ENCODE assay signal across 16 cellular contexts in the genomic region with DNA sequence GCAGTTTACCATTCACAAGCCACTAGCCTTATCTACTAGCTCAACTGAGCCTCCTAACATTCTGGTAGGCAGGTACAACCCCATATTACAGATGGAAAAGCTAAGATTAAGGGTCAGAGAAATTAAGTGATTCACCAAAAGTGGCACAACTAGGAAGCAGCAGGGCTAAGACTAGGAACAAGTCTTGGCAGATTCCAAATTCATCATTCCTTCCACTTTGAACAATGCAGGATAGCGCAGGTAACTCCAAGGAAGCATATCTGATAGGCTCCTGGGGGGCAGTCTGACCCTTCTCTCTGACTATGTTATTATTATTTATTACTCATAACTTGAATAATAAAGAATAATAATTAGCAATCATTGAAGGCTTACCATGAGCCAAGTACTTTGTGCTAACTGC. TPM values are rescaled to one million over a fixed set of nuclear protein-coding genes. Genes with fewer than 3 reads are reported as not detected.
DNase-seq lines count a peak whose midpoint lies in the region; ATAC-seq and TF ChIP-seq lines count a peak whose summit lies in the region.
"Had no signal": no experiment of that assay in that cellular context is flagged by ENCODE, and none has a peak within 500 bp of the region (broad histone marks: within the 10 kb centered on the region; RNA-seq: fewer than 3 reads in every experiment).

No MANE protein-coding gene starts in this region.

- WGBS in mammary epithelial cell (ENCODE audit: low coverage, missing lambda C conversion rate): 10% methylated on average over 1 of the region's 1 CpG

- BruUV-seq in mammary epithelial cell (replicated peaks; lab: Mats Ljungman, UMichigan): no TSS peak

- TF ChIP-seq CTCF in AG04450 (IDR thresholded peaks at IDR 0.05; ENCODE audit: low read depth, low read length): no peak
- TF ChIP-seq CTCF in mammary epithelial cell (conservative IDR thresholded peaks at IDR 0.05 in 1 of 2, IDR thresholded peaks at IDR 0.05 in 1 of 2; ENCODE audit: extremely low read depth in 1 of 2, insufficient read depth in 1 of 2, low read depth in 1 of 2, low read length in 2 of 2): no peak

- H3K36me3 Mint-ChIP-seq in activated CD4-positive, alpha-beta T cell treated with anti-CD3 and anti-CD28 coated beads, Interleukin-2, amount 10 ng/mL, durations not matched to agents 7 days and 5 days (ENCODE audit: low read depth): peaks cover 65% of the 10 kb centered on the region
- peaks cover 74% of the 10 kb centered on the region for H3K36me3 Mint-ChIP-seq in activated CD4-positive, alpha-beta T cell treated with anti-CD3 and anti-CD28 coated beads, Interleukin-2, amount 10 ng/mL, durations not matched to agents 24 days and 14 days (ENCODE audit: low read depth)

- H3K27ac Mint-ChIP-seq in activated CD4-positive, alpha-beta T cell treated with anti-CD3 and anti-CD28 coated beads, Interleukin-2, amount 10 ng/mL, durations not matched to agents 7 days and 5 days: peak overlapping the region; percentile 7
- H3K27ac Mint-ChIP-seq in activated CD4-positive, alpha-beta T cell treated with anti-CD3 and anti-CD28 coated beads, Interleukin-2, amount 10 ng/mL, durations not matched to agents 24 days and 14 days: no peak overlapping the region

- ATAC-seq in left lobe of liver (no peak), HG02763 (IDR thresholded peaks at IDR 0.05; ENCODE audit: unreplicated experiment) (no peak)

- no peak overlapping the region for H2AFZ ChIP-seq in mammary epithelial cell (ENCODE audit: low read depth, low read length)

- H3K27me3 ChIP-seq in AG04450 (ENCODE audit: control insufficient read depth, insufficient read depth, low read length) (no peaks in the 10 kb centered on the region), mammary epithelial cell (ENCODE audit: insufficient read depth, low read length) (no peaks in the 10 kb centered on the region), rectal smooth muscle tissue (ENCODE audit: control insufficient read depth, insufficient read depth, low read length) (no peaks in the 10 kb centered on the region)

- no peaks in the 10 kb centered on the region for H3K27me3 Mint-ChIP-seq in activated CD4-positive, alpha-beta T cell treated with anti-CD3 and anti-CD28 coated beads, Interleukin-2, amount 10 ng/mL, durations not matched to agents 7 days and 5 days
- H3K27me3 Mint-ChIP-seq in activated CD4-positive, alpha-beta T cell treated with anti-CD3 and anti-CD28 coated beads, Interleukin-2, amount 10 ng/mL, durations not matched to agents 24 days and 14 days: no peaks in the 10 kb centered on the region

- intact Hi-C loops in activated CD4-positive, alpha-beta T cell treated with anti-CD3 and anti-CD28 coated beads, Interleukin-2, amount 10 ng/mL, durations not matched to agents 24 days and 14 days (cut with micrococcal nuclease): no loop called here
- intact Hi-C loops in mammary epithelial cell (cut with micrococcal nuclease): no loop called here

- H3K27ac ChIP-seq in AG04450 (ENCODE audit: low read depth, low read length): peak overlapping the region; percentile 21
- H3K27ac ChIP-seq in mammary epithelial cell (ENCODE audit: insufficient read depth, low read depth, low read length): peak overlapping the region; percentile 35
- peak overlapping the region; percentile 71 for H3K27ac ChIP-seq in rectal smooth muscle tissue (ENCODE audit: low read depth, low read length)
- H3K27ac ChIP-seq: C4-2B had no signal

- H3K9me3 Mint-ChIP-seq in activated CD4-positive, alpha-beta T cell treated with anti-CD3 and anti-CD28 coated beads, Interleukin-2, amount 10 ng/mL, durations not matched to agents 7 days and 5 days: no peaks in the 10 kb centered on the region
- H3K9me3 Mint-ChIP-seq in activated CD4-positive, alpha-beta T cell treated with anti-CD3 and anti-CD28 coated beads, Interleukin-2, amount 10 ng/mL, durations not matched to agents 24 days and 14 days: no peaks in the 10 kb centered on the region

- H3K9ac ChIP-seq in mammary epithelial cell (ENCODE audit: insufficient read depth, low read length) (no peak overlapping the region), rectal smooth muscle tissue (ENCODE audit: low read length) (no peak overlapping the region)

- H4K20me1 ChIP-seq in mammary epithelial cell (ENCODE audit: insufficient read depth, low read length): peaks cover 4% of the 10 kb centered on the region

- in situ Hi-C loops in mammary epithelial cell (cut with MboI; ENCODE audit: low sequenced_read_pairs in 2 of 2): no loop called here

- H3K9me3 ChIP-seq in AG04450 (ENCODE audit: control insufficient read depth, insufficient read depth, low read length) (no peaks in the 10 kb centered on the region), mammary epithelial cell (replicated peaks; ENCODE audit: insufficient read depth, low read length) (no peaks in the 10 kb centered on the region)

- DNase-seq in activated CD4-positive, alpha-beta T cell treated with anti-CD3 and anti-CD28 coated beads, Interleukin-2, amount 10 ng/mL, durations not matched to agents 7 days and 5 days: no peak
- DNase-seq in activated CD4-positive, alpha-beta T cell treated with anti-CD3 and anti-CD28 coated beads, Interleukin-2, amount 10 ng/mL, durations not matched to agents 24 days and 14 days: no peak
- DNase-seq in AG04450 (ENCODE audit: low read depth, low spot score): no peak
- DNase-seq in mammary epithelial cell: peak; percentile 58
- DNase-seq in DMS79 treated with DMSO at 0.1 percent for 48 hours (lab: John Stamatoyannopoulos, UW): no peak
- no peak for DNase-seq in left lobe of liver (ENCODE audit: low spot score)
- DNase-seq: 8988T, EL, KBM-7, NCI-H1092, NCI-H2107, NCI-H345, NCI-H526 treated with DMSO at 0.1 percent for 48 hours had no signal

- dilution Hi-C loops in mammary epithelial cell (cut with HindIII; ENCODE audit: low sequenced_read_pairs): no loop called here

- H3K4me1 ChIP-seq in mammary epithelial cell (ENCODE audit: insufficient read depth, low read length): peaks cover 57% of the 10 kb centered on the region
- peaks cover 37% of the 10 kb centered on the region for H3K4me1 ChIP-seq in rectal smooth muscle tissue (ENCODE audit: control insufficient read depth, insufficient read depth, low read length)

- H3K4me2 ChIP-seq in mammary epithelial cell (ENCODE audit: insufficient read depth, low read depth, low read length): peak overlapping the region; percentile 16

- POLR2A ChIA-PET in activated CD4-positive, alpha-beta T cell treated with anti-CD3 and anti-CD28 coated beads, Interleukin-2, amount 10 ng/mL, durations not matched to agents 7 days and 5 days (lab: Charles Lee): no interaction called here
- POLR2A ChIA-PET in AG04450 (lab: Yijun Ruan, JAX): interaction anchor here (0.6 to 2.5 kb wide), 2 partner anchors 8 kb away, joined by 3 to 11 read pairs; partner anchors contain the start of gene HBEGF

- H3K4me1 Mint-ChIP-seq in activated CD4-positive, alpha-beta T cell treated with anti-CD3 and anti-CD28 coated beads, Interleukin-2, amount 10 ng/mL, durations not matched to agents 7 days and 5 days: peaks cover 60% of the 10 kb centered on the region
- H3K4me1 Mint-ChIP-seq in activated CD4-positive, alpha-beta T cell treated with anti-CD3 and anti-CD28 coated beads, Interleukin-2, amount 10 ng/mL, durations not matched to agents 24 days and 14 days: peaks cover 49% of the 10 kb centered on the region

- H3K36me3 ChIP-seq in mammary epithelial cell (ENCODE audit: insufficient read depth, low read length): peaks cover 51% of the 10 kb centered on the region
- H3K36me3 ChIP-seq in rectal smooth muscle tissue (ENCODE audit: control insufficient read depth, insufficient read depth, low read length): peaks cover 11% of the 10 kb centered on the region

- no peak overlapping the region for H3K4me3 Mint-ChIP-seq in activated CD4-positive, alpha-beta T cell treated with anti-CD3 and anti-CD28 coated beads, Interleukin-2, amount 10 ng/mL, durations not matched to agents 7 days and 5 days
- no peak overlapping the region for H3K4me3 Mint-ChIP-seq in activated CD4-positive, alpha-beta T cell treated with anti-CD3 and anti-CD28 coated beads, Interleukin-2, amount 10 ng/mL, durations not matched to agents 24 days and 14 days

- peaks cover 64% of the 10 kb centered on the region for H3K79me2 ChIP-seq in mammary epithelial cell (ENCODE audit: insufficient read depth, low read length)

- H3K4me3 ChIP-seq in AG04450 (ENCODE audit: low read depth, low read length): no peak overlapping the region
- no peak overlapping the region for H3K4me3 ChIP-seq in mammary epithelial cell (replicated peaks in 1 of 3; ENCODE audit: insufficient read depth in 1 of 3, low read depth in 2 of 3, low read length in 3 of 3)
- no peak overlapping the region for H3K4me3 ChIP-seq in rectal smooth muscle tissue (ENCODE audit: low read length)

- CTCF ChIA-PET in activated CD4-positive, alpha-beta T cell treated with anti-CD3 and anti-CD28 coated beads, Interleukin-2, amount 10 ng/mL, durations not matched to agents 7 days and 5 days (lab: Charles Lee): interaction anchor here (0.9 to 3.8 kb wide), 4 partner anchors 9 to 18 kb away, joined by 3 to 21 read pairs (median 10); partner anchors contain the start of gene HBEGF
- CTCF ChIA-PET in AG04450 (lab: Charles Lee): interaction anchor here (2.6 to 4.4 kb wide), 4 partner anchors 9 to 98 kb away, joined by 9 to 34 read pairs (median 15); partner anchors contain the start of gene HBEGF
- CTCF ChIA-PET in mammary epithelial cell (lab: Charles Lee; ENCODE audit: low non-redundant PET): no interaction called here

RNA-seq across cellular contexts. Expression of gene HBEGF, which starts 8.5 kb away (rescaled TPM):
- total RNA-seq in activated CD4-positive, alpha-beta T cell treated with anti-CD3 and anti-CD28 coated beads, Interleukin-2, amount 10 ng/mL, durations not matched to agents 7 days and 5 days: 10 to 100 TPM; 13.7 to 15.4 TPM
- total RNA-seq in activated CD4-positive, alpha-beta T cell treated with anti-CD3 and anti-CD28 coated beads, Interleukin-2, amount 10 ng/mL, durations not matched to agents 24 days and 14 days: 21.9 and 22.5 TPM in 2 replicates
- polyA plus RNA-seq in AG04450 (2011; rRNA removed) (6.6 and 7.0 TPM in 2 replicates), mammary epithelial cell (31.9 TPM)
- 2.2 and 3.3 TPM in 2 replicates for polyA minus RNA-seq in AG04450 (2011; rRNA and poly(A)+ RNA removed)
- total RNA-seq in mammary epithelial cell (100 to 1,000 TPM in 1 of 2 donors, 10 to 100 TPM in 1; 32.5 to 116 TPM), left lobe of liver (0.70 TPM)
- polyA minus RNA-seq in mammary epithelial cell: 38.5 TPM

RNA-seq across cellular contexts. Expression of gene SLC4A9, which starts 22.1 kb away (rescaled TPM):
- under 1 TPM; 0.35 to 0.44 TPM for total RNA-seq in activated CD4-positive, alpha-beta T cell treated with anti-CD3 and anti-CD28 coated beads, Interleukin-2, amount 10 ng/mL, durations not matched to agents 7 days and 5 days
- not detected in 2 replicates for total RNA-seq in activated CD4-positive, alpha-beta T cell treated with anti-CD3 and anti-CD28 coated beads, Interleukin-2, amount 10 ng/mL, durations not matched to agents 24 days and 14 days
- polyA plus RNA-seq in AG04450 (2011; rRNA removed) (not detected in 2 replicates), mammary epithelial cell (0.07 TPM)
- polyA minus RNA-seq in AG04450 (2011; rRNA and poly(A)+ RNA removed): not detected in 2 replicates
- total RNA-seq in mammary epithelial cell (under 1 TPM; under 0.01 to 0.54 TPM), left lobe of liver (0.10 TPM)
- not detected for polyA minus RNA-seq in mammary epithelial cell

RNA-seq across cellular contexts. Expression of gene PFDN1, which starts 35.0 kb away (rescaled TPM):
- total RNA-seq in activated CD4-positive, alpha-beta T cell treated with anti-CD3 and anti-CD28 coated beads, Interleukin-2, amount 10 ng/mL, durations not matched to agents 7 days and 5 days: 10 to 100 TPM; 60.8 to 70.5 TPM
- 51.5 and 57.9 TPM in 2 replicates for total RNA-seq in activated CD4-positive, alpha-beta T cell treated with anti-CD3 and anti-CD28 coated beads, Interleukin-2, amount 10 ng/mL, durations not matched to agents 24 days and 14 days
- 112 TPM in 2 replicates for polyA plus RNA-seq in AG04450 (2011; rRNA removed)
- 63.8 and 90.4 TPM in 2 replicates for polyA minus RNA-seq in AG04450 (2011; rRNA and poly(A)+ RNA removed)
- total RNA-seq in mammary epithelial cell: 10 to 100 TPM; 64.0 to 65.0 TPM
- polyA plus RNA-seq in mammary epithelial cell: 92.4 TPM
- 130 TPM for polyA minus RNA-seq in mammary epithelial cell
- total RNA-seq in left lobe of liver: 11.0 TPM

Comparison
In these comparisons a context has a peak if more than half of its experiments do, and no peak if none do; other contexts are left out.
1. H3K27ac ChIP-seq: peak in every context shown above with its lines; median percentile 71 in rectal smooth muscle tissue; 35 in mammary epithelial cell; 21 in AG04450.